Comparison of ENCODE assay signal across 11 cellular contexts in genomic region chr1:245599413-245600174, GRCh38.
DNase-seq lines count a peak whose midpoint lies in the region; ATAC-seq and TF ChIP-seq lines count a peak whose summit lies in the region.
"Had no signal": no experiment of that assay in that cellular context is flagged by ENCODE, and none has a peak within 500 bp of the region (broad histone marks: within the 10 kb centered on the region; RNA-seq: fewer than 3 reads in every experiment).

No MANE protein-coding gene starts in this region.

- no peak for TF ChIP-seq CTCF in GM10248 (IDR thresholded peaks at IDR 0.05; ENCODE audit: control extremely low read depth, extremely low read depth, low read depth, missing control alignments)

- DNase-seq in A172 (ENCODE audit: low spot score) (peak; percentile 62), amniotic stem cell (lab: John Stamatoyannopoulos, UW) (peak; percentile 86), islet precursor cell (peak; percentile 85), activated gamma-delta T cell (lab: John Stamatoyannopoulos, UW) (no peak), GM10248 (ENCODE audit: extremely low spot score) (no peak)
- DNase-seq: NCI-H446 treated with DMSO at 0.1 percent for 48 hours, transverse colon had no signal

- ATAC-seq in HG02884 (IDR thresholded peaks at IDR 0.05; ENCODE audit: unreplicated experiment) (peak; percentile 74), HG03045 (IDR thresholded peaks at IDR 0.05; ENCODE audit: unreplicated experiment) (no peak), GM21423 (IDR thresholded peaks at IDR 0.05; ENCODE audit: unreplicated experiment) (no peak)
- ATAC-seq: A549 had no signal

- POLR2A ChIA-PET in GM10248 (lab: Yijun Ruan, JAX) = no interaction called here

- CTCF ChIA-PET in GM10248 (lab: Yijun Ruan, JAX) = interaction anchor here (0.7 to 2.0 kb wide), 2 partner anchors 23 to 387 kb away, joined by 3 to 4 read pairs; no protein-coding TSS in a partner anchor

Comparison
In these comparisons a context has a peak if more than half of its experiments do, and no peak if none do; other contexts are left out.
1. DNase-seq: peak in A172 (single experiment), amniotic stem cell (single experiment) and islet precursor cell (single experiment); none in activated gamma-delta T cell (single experiment) and GM10248 (single experiment).